In the genomic region with DNA sequence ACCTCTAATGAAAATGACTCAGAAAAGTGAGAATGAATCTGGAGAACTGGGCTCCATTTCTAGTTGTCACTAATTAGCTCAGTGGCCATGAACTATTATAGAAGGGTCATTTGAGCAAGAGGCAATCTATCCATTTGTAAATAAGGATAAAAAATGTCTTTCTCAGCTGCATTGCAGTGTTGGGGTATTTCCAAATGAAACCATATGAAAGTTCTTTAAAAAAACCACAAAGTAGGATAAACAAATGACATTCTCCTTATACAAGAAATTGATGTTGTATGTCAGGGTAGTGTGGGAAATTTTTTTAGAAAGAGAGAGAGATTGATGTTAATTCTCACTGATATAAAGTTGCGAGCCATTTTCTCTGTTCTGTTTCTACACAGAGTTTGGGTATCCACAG, we compare ENCODE assay signal across 30 cellular contexts. TPM values are rescaled to one million over a fixed set of nuclear protein-coding genes. Genes with fewer than 3 reads are reported as not detected.
"Had no signal": no experiment of that assay in that cellular context is flagged by ENCODE, and none has a peak within 500 bp of the region (broad histone marks: within the 10 kb centered on the region; RNA-seq: fewer than 3 reads in every experiment).

No MANE protein-coding gene starts in this region.

- H3K4me3 ChIP-seq: esophagus muscularis mucosa, gastrocnemius medialis, thyroid gland had no signal

- FAIRE-seq: colon, keratinocyte had no signal

- H3K27ac ChIP-seq: brain microvascular endothelial cell, esophagus muscularis mucosa, parathyroid adenoma, thyroid gland had no signal

- H3K4me1 Mint-ChIP-seq: activated B cell treated with CpG ODN at 0.5 μM for 24 hours; activated CD4-positive, alpha-beta T cell treated with anti-CD3 and anti-CD28 coated beads for 36 hours; activated naive CD8-positive, alpha-beta T cell treated with anti-CD3 and anti-CD28 coated beads for 36 hours; memory B cell; nephron progenitor cell had no signal

- H2AFZ ChIP-seq: parathyroid adenoma had no signal

- H3K27ac Mint-ChIP-seq: activated B cell treated with CpG ODN at 0.5 μM for 24 hours; activated CD4-positive, alpha-beta T cell treated with anti-CD3 and anti-CD28 coated beads for 36 hours; activated naive CD8-positive, alpha-beta T cell treated with anti-CD3 and anti-CD28 coated beads for 36 hours; activated T-helper 2 cell treated with anti-CD3 and anti-CD28 coated beads, Interferon-gamma antibody, Interleukin-2, Interleukin-4, amounts not matched to agents 10 μg/mL and 5 μg/mL and 100 μg/mL, durations not matched to agents 14 hours and 24 hours and 36 hours; memory B cell; nephron progenitor cell; T-helper 1 cell treated with Interleukin-12 subunit alpha and Interleukin-12 subunit beta and Interleukin-4 antibody, amounts not matched to agents 30 μg/mL and 1 μg/mL, for 36 hours had no signal

- ATAC-seq: activated CD4-positive, alpha-beta T cell treated with anti-CD3 and anti-CD28 coated beads for 36 hours; activated T-cell treated with anti-CD3 and anti-CD28 coated beads, Interleukin-2, amount 50 U/mL, for 4 hours; gastrocnemius medialis; left colon; right cardiac atrium had no signal

- H3K36me3 ChIP-seq: brain microvascular endothelial cell, esophagus muscularis mucosa, gastrocnemius medialis, thyroid gland had no signal

- H3K27me3 ChIP-seq: brain microvascular endothelial cell, gastrocnemius medialis, thyroid gland had no signal

- H3K36me3 Mint-ChIP-seq: activated naive CD8-positive, alpha-beta T cell treated with anti-CD3 and anti-CD28 coated beads for 36 hours; memory B cell had no signal

- H3K4me1 ChIP-seq: gastrocnemius medialis, parathyroid adenoma had no signal

- H3K9ac ChIP-seq: parathyroid adenoma had no signal

- H3K79me2 ChIP-seq: parathyroid adenoma had no signal

- H3K9me3 ChIP-seq: esophagus muscularis mucosa, gastrocnemius medialis, thyroid gland had no signal

- DNase-seq: activated B cell treated with CpG ODN at 0.5 μM for 24 hours; activated CD4-positive, alpha-beta T cell treated with anti-CD3 and anti-CD28 coated beads for 36 hours; activated CD4-positive, alpha-beta T cell treated with anti-CD3 and anti-CD28 coated beads, Interleukin-2, amount 50 U/mL, for 4 hours; activated CD8-positive, alpha-beta memory T cell treated with anti-CD3 and anti-CD28 coated beads, Interleukin-2, amount 50 U/mL, for 48 hours; activated naive CD4-positive, alpha-beta T cell; activated naive CD8-positive, alpha-beta T cell treated with anti-CD3 and anti-CD28 coated beads for 36 hours; activated T-cell treated with anti-CD3 and anti-CD28 coated beads, Interleukin-2, amount 50 U/mL, for 4 hours; amniotic stem cell; brain microvascular endothelial cell; caudate nucleus; gastrocnemius medialis; head of caudate nucleus; left colon; nephron progenitor cell; stimulated activated CD4-positive, alpha-beta T cell treated with anti-CD3 and anti-CD28 coated beads, Interleukin-4, amount 100 ng/mL, for 24 hours; stimulated activated naive CD4-positive, alpha-beta T cell treated with Interleukin-2 at 50 U/mL for 16 hours; T1000; thyroid gland had no signal

- H3K4me3 Mint-ChIP-seq: activated B cell treated with CpG ODN at 0.5 μM for 24 hours; activated CD4-positive, alpha-beta T cell treated with anti-CD3 and anti-CD28 coated beads for 36 hours; activated naive CD8-positive, alpha-beta T cell treated with anti-CD3 and anti-CD28 coated beads for 36 hours; activated T-cell treated with anti-CD3 and anti-CD28 coated beads, Interleukin-2, amount 50 U/mL, for 4 hours; memory B cell; nephron progenitor cell; T-helper 1 cell treated with Interleukin-12 subunit alpha and Interleukin-12 subunit beta and Interleukin-4 antibody, amounts not matched to agents 30 μg/mL and 1 μg/mL, for 36 hours had no signal

- H3K9me3 Mint-ChIP-seq: activated B cell treated with CpG ODN at 0.5 μM for 24 hours; activated naive CD8-positive, alpha-beta T cell treated with anti-CD3 and anti-CD28 coated beads for 36 hours; activated T-cell treated with anti-CD3 and anti-CD28 coated beads, Interleukin-2, amount 50 U/mL, for 4 hours; activated T-helper 2 cell treated with anti-CD3 and anti-CD28 coated beads, Interferon-gamma antibody, Interleukin-2, Interleukin-4, amounts not matched to agents 10 μg/mL and 5 μg/mL and 100 μg/mL, durations not matched to agents 14 hours and 24 hours and 36 hours; memory B cell; nephron progenitor cell; T-helper 1 cell treated with Interleukin-12 subunit alpha and Interleukin-12 subunit beta and Interleukin-4 antibody, amounts not matched to agents 30 μg/mL and 1 μg/mL, for 36 hours had no signal

RNA-seq across cellular contexts. Expression of a gene that starts 26.0 kb away (rescaled TPM):
- total RNA-seq: activated B cell treated with CpG ODN at 0.5 μM for 24 hours; activated CD4-positive, alpha-beta T cell treated with anti-CD3 and anti-CD28 coated beads for 36 hours; activated CD8-positive, alpha-beta memory T cell treated with anti-CD3 and anti-CD28 coated beads for 36 hours; activated naive CD8-positive, alpha-beta T cell treated with anti-CD3 and anti-CD28 coated beads for 36 hours; activated T-cell treated with anti-CD3 and anti-CD28 coated beads, Interleukin-2, amount 50 U/mL, for 4 hours; activated T-helper 2 cell treated with anti-CD3 and anti-CD28 coated beads, Interferon-gamma antibody, Interleukin-2, Interleukin-4, amounts not matched to agents 10 μg/mL and 5 μg/mL and 100 μg/mL, durations not matched to agents 14 hours and 24 hours and 36 hours; mononuclear cell; myocyte; pulmonary artery endothelial cell had no signal
- polyA plus RNA-seq: keratinocyte had no signal
